ENCODE assay signal across 8 cellular contexts in genomic region chr4:98662619-98663225, GRCh38. TPM values are rescaled to one million over a fixed set of nuclear protein-coding genes. Genes with fewer than 3 reads are reported as not detected.
DNase-seq lines count a peak whose midpoint lies in the region; ATAC-seq, FAIRE-seq and TF ChIP-seq lines count a peak whose summit lies in the region.

No MANE protein-coding gene starts in this region.

- peak overlapping the region; percentile 99 for H3K27ac Mint-ChIP-seq in activated T-helper 1 cell treated with anti-CD3 and anti-CD28 coated beads, Interleukin-12 subunit alpha, Interleukin-12 subunit beta, Interleukin-2, Interleukin-4 antibody, amounts not matched to agents 30 ng/mL and 10 ng/mL and 1 ng/mL, durations not matched to agents 14 hours and 24 hours and 36 hours
- no peak overlapping the region for H3K27ac Mint-ChIP-seq in nephron progenitor cell

- peaks cover 20% of the 10 kb centered on the region for H3K9me3 Mint-ChIP-seq in activated T-helper 1 cell treated with anti-CD3 and anti-CD28 coated beads, Interleukin-12 subunit alpha, Interleukin-12 subunit beta, Interleukin-2, Interleukin-4 antibody, amounts not matched to agents 30 ng/mL and 10 ng/mL and 1 ng/mL, durations not matched to agents 14 hours and 24 hours and 36 hours
- peaks cover 23% of the 10 kb centered on the region for H3K9me3 Mint-ChIP-seq in nephron progenitor cell

- peak; percentile 59 for DNase-seq in KBM-7
- DNase-seq in activated T-helper 1 cell treated with anti-CD3 and anti-CD28 coated beads, Interleukin-12 subunit alpha, Interleukin-12 subunit beta, Interleukin-2, Interleukin-4 antibody, amounts not matched to agents 30 ng/mL and 10 ng/mL and 1 ng/mL, durations not matched to agents 14 hours and 24 hours and 36 hours (ENCODE audit: low spot score): peak; percentile 31
- no peak for DNase-seq in nephron progenitor cell
- no peak for DNase-seq in pancreas
- DNase-seq in NCI-H2029 (lab: John Stamatoyannopoulos, UW): no peak
- DNase-seq in Ammon's horn (ENCODE audit: low spot score): no peak
- no peak for DNase-seq in Right ventricle myocardium inferior (ENCODE audit: missing footprints)

- no peak for FAIRE-seq in pancreas (lab: Jason Lieb, UNC)

- H3K27ac ChIP-seq in pancreas: no peak overlapping the region

- intact Hi-C loops in activated T-helper 1 cell treated with anti-CD3 and anti-CD28 coated beads, Interleukin-12 subunit alpha, Interleukin-12 subunit beta, Interleukin-2, Interleukin-4 antibody, amounts not matched to agents 30 ng/mL and 10 ng/mL and 1 ng/mL, durations not matched to agents 14 hours and 24 hours and 36 hours (cut with micrococcal nuclease): loop anchor here (1.0 to 10.0 kb wide), 20 partner anchors 23 to 1282 kb away; partner anchors contain the start of genes ADH5, DNAJB14, METAP1 and STPG2
- intact Hi-C loops in pancreas (cut with DNase I) (no loop called here), Right ventricle myocardium inferior (cut with DNase I) (no loop called here)

- H3K4me3 Mint-ChIP-seq in activated T-helper 1 cell treated with anti-CD3 and anti-CD28 coated beads, Interleukin-12 subunit alpha, Interleukin-12 subunit beta, Interleukin-2, Interleukin-4 antibody, amounts not matched to agents 30 ng/mL and 10 ng/mL and 1 ng/mL, durations not matched to agents 14 hours and 24 hours and 36 hours: peak overlapping the region; percentile 80
- H3K4me3 Mint-ChIP-seq in nephron progenitor cell: peak overlapping the region; percentile 14

- in situ Hi-C loops in KBM-7 (cut with MboI; ENCODE audit: low pct_unique_long_range_greater_than_20kb, low sequenced_read_pairs): no loop called here

- TF ChIP-seq CTCF in nephron progenitor cell (IDR thresholded peaks at IDR 0.05): no peak
- TF ChIP-seq CTCF in pancreas (IDR thresholded peaks at IDR 0.05): no peak

- no peaks in the 10 kb centered on the region for H3K27me3 ChIP-seq in pancreas

- peaks cover 62% of the 10 kb centered on the region for H3K4me1 Mint-ChIP-seq in activated T-helper 1 cell treated with anti-CD3 and anti-CD28 coated beads, Interleukin-12 subunit alpha, Interleukin-12 subunit beta, Interleukin-2, Interleukin-4 antibody, amounts not matched to agents 30 ng/mL and 10 ng/mL and 1 ng/mL, durations not matched to agents 14 hours and 24 hours and 36 hours (ENCODE audit: low read depth)
- peaks cover 31% of the 10 kb centered on the region for H3K4me1 Mint-ChIP-seq in nephron progenitor cell

- peaks cover 7% of the 10 kb centered on the region for H3K36me3 Mint-ChIP-seq in activated T-helper 1 cell treated with anti-CD3 and anti-CD28 coated beads, Interleukin-12 subunit alpha, Interleukin-12 subunit beta, Interleukin-2, Interleukin-4 antibody, amounts not matched to agents 30 ng/mL and 10 ng/mL and 1 ng/mL, durations not matched to agents 14 hours and 24 hours and 36 hours (ENCODE audit: low read depth)
- no peaks in the 10 kb centered on the region for H3K36me3 Mint-ChIP-seq in nephron progenitor cell (ENCODE audit: low read depth)

- no peaks in the 10 kb centered on the region for H3K36me3 ChIP-seq in pancreas

- 36 to 38% methylated on average over 7 of the region's 7 CpGs for WGBS in pancreas, 2 donors

- no peak overlapping the region for H3K4me3 ChIP-seq in pancreas

- ATAC-seq in GM18502 (IDR thresholded peaks at IDR 0.05; ENCODE audit: poor library complexity, unreplicated experiment) (peak; percentile 19), pancreas (no peak), Right ventricle myocardium inferior (no peak)

- H3K9me3 ChIP-seq in pancreas: no peaks in the 10 kb centered on the region

- H3K4me1 ChIP-seq in pancreas: peaks cover 2 to 8% (median 7%) of the 10 kb centered on the region in 3 donors

- no peaks in the 10 kb centered on the region for H3K27me3 Mint-ChIP-seq in activated T-helper 1 cell treated with anti-CD3 and anti-CD28 coated beads, Interleukin-12 subunit alpha, Interleukin-12 subunit beta, Interleukin-2, Interleukin-4 antibody, amounts not matched to agents 30 ng/mL and 10 ng/mL and 1 ng/mL, durations not matched to agents 14 hours and 24 hours and 36 hours (ENCODE audit: insufficient read depth)
- peaks cover 34% of the 10 kb centered on the region for H3K27me3 Mint-ChIP-seq in nephron progenitor cell (ENCODE audit: low read depth, poor library complexity)

RNA-seq across cellular contexts. Expression of gene TSPAN5, which starts 4.3 kb away (rescaled TPM):
- 34.1 and 35.5 TPM in 2 replicates for total RNA-seq in activated T-helper 1 cell treated with anti-CD3 and anti-CD28 coated beads, Interleukin-12 subunit alpha, Interleukin-12 subunit beta, Interleukin-2, Interleukin-4 antibody, amounts not matched to agents 30 ng/mL and 10 ng/mL and 1 ng/mL, durations not matched to agents 14 hours and 24 hours and 36 hours
- total RNA-seq in pancreas: 1 to 10 TPM in 4 of 6 donors, under 1 TPM in 2; 0.23 to 2.6 (median 1.5) TPM
- 1 to 10 TPM in 1 of 2 donors, under 1 TPM in 1; 0.99 to 1.1 TPM for polyA plus RNA-seq in pancreas
- 2.1 TPM for total RNA-seq in Right ventricle myocardium inferior

Comparison
In these comparisons a context has a peak if more than half of its experiments do, and no peak if none do; other contexts are left out.
1. DNase-seq: peak in KBM-7 (single experiment) and activated T-helper 1 cell treated with anti-CD3 and anti-CD28 coated beads, Interleukin-12 subunit alpha, Interleukin-12 subunit beta, Interleukin-2, Interleukin-4 antibody, amounts not matched to agents 30 ng/mL and 10 ng/mL and 1 ng/mL, durations not matched to agents 14 hours and 24 hours and 36 hours (single experiment); none in nephron progenitor cell (single experiment), pancreas (0 of 6), NCI-H2029 (single experiment), Ammon's horn (single experiment) and Right ventricle myocardium inferior (single experiment).